ENCODE assay signal across 34 cellular contexts in the genomic region with DNA sequence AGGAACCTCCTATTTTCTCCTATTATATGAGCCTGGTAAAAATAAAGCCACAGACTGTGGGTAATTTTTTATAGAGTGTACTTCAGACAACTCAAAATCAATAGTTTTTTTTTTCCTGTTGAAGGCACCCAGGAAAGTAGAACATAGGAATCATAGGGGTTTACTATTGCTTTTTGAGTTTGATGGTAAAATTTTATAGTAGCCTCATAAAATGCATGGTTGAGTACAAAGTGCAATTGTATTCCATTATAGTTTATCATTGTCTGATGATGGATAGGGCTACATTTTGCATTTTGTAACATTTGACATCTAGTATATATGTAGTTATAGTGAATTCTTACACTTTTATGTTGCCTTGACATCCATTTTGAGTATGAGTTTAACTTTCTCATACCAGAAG.
"Had no signal": no experiment of that assay in that cellular context is flagged by ENCODE, and none has a peak within 500 bp of the region (broad histone marks: within the 10 kb centered on the region; RNA-seq: fewer than 3 reads in every experiment).

No MANE protein-coding gene starts in this region.

- H3K4me1 ChIP-seq: adrenal gland, body of pancreas, breast epithelium had no signal

- H3K9me3 ChIP-seq: adrenal gland, body of pancreas, breast epithelium had no signal

- DNase-seq: activated CD4-positive, alpha-beta memory T cell treated with anti-CD3 and anti-CD28 coated beads for 36 hours; activated CD4-positive, alpha-beta T cell treated with anti-CD3 and anti-CD28 coated beads for 1 hour; activated CD4-positive, alpha-beta T cell treated with anti-CD3 and anti-CD28 coated beads for 36 hours; activated CD4-positive, alpha-beta T cell treated with anti-CD3 and anti-CD28 coated beads for 48 hours; activated CD4-positive, alpha-beta T cell treated with anti-CD3 and anti-CD28 coated beads, Interleukin-2, amount 10 ng/mL, durations not matched to agents 7 days and 5 days; activated CD4-positive, CD25-positive, alpha-beta regulatory T cell; activated CD8-positive, alpha-beta memory T cell treated with anti-CD3 and anti-CD28 coated beads, Interleukin-2, amount 50 U/mL, for 4 hours; activated CD8-positive, alpha-beta T cell treated with anti-CD3 and anti-CD28 coated beads for 36 hours; activated effector memory CD4-positive, alpha-beta T cell treated with anti-CD3 and anti-CD28 coated beads, Interleukin-2, amount 50 U/mL, for 16 hours; activated naive CD4-positive, alpha-beta T cell treated with anti-CD3 and anti-CD28 coated beads, Interleukin-2, amount 10 ng/mL, durations not matched to agents 7 days and 5 days; activated naive CD4-positive, alpha-beta T cell treated with Interleukin-2 at 50 U/mL for 16 hours; activated naive CD8-positive, alpha-beta T cell treated with anti-CD3 and anti-CD28 coated beads for 36 hours; activated T-cell treated with anti-CD3 and anti-CD28 coated beads for 4 hours; activated T-cell treated with anti-CD3 and anti-CD28 coated beads, Interleukin-2, amount 50 U/mL, for 1 hour; activated T-cell treated with anti-CD3 and anti-CD28 coated beads, Interleukin-2, amount 50 U/mL, for 4 hours; activated T-cell treated with anti-CD3 and anti-CD28 coated beads, Interleukin-2, amount 50 U/mL, for 72 hours; adrenal gland; amniotic stem cell; aorta; body of pancreas; brain microvascular endothelial cell; central memory CD4-positive, alpha-beta T cell; SW 1271; T-helper 1 cell; T-helper 2 cell; T-helper 9 cell; WERI-Rb-1 had no signal

- H3K27ac ChIP-seq: adrenal gland, body of pancreas, brain microvascular endothelial cell, breast epithelium, WERI-Rb-1 had no signal

- ATAC-seq: activated CD4-positive, alpha-beta T cell treated with anti-CD3 and anti-CD28 coated beads for 36 hours; activated CD4-positive, CD25-positive, alpha-beta regulatory T cell treated with anti-CD3 and anti-CD28 coated beads, Interleukin-2, amount 50 U/mL, for 24 hours; activated CD8-positive, alpha-beta T cell treated with anti-CD3 and anti-CD28 coated beads for 36 hours; activated naive CD4-positive, alpha-beta T cell treated with anti-CD3 and anti-CD28 coated beads, Interleukin-2, amount 50 U/mL, for 72 hours; activated T-cell treated with anti-CD3 and anti-CD28 coated beads, Interleukin-2, amount 50 U/mL, for 4 hours; activated T-cell treated with anti-CD3 and anti-CD28 coated beads, Interleukin-2, amount 50 U/mL, for 72 hours; activated T-helper 17 cell treated with anti-CD3 and anti-CD28 coated beads, Interleukin-2, amount 50 U/mL, for 72 hours; body of pancreas; WTC11 had no signal

- H3K4me3 ChIP-seq: adrenal gland, body of pancreas, breast epithelium had no signal

- H3K27me3 ChIP-seq: adrenal gland, body of pancreas, brain microvascular endothelial cell, breast epithelium had no signal

- FAIRE-seq: astrocyte, TTC549 had no signal

- H3K36me3 ChIP-seq: adrenal gland, brain microvascular endothelial cell, breast epithelium, WERI-Rb-1 had no signal
